ENCODE assay signal across 1 cellular context in the genomic region with DNA sequence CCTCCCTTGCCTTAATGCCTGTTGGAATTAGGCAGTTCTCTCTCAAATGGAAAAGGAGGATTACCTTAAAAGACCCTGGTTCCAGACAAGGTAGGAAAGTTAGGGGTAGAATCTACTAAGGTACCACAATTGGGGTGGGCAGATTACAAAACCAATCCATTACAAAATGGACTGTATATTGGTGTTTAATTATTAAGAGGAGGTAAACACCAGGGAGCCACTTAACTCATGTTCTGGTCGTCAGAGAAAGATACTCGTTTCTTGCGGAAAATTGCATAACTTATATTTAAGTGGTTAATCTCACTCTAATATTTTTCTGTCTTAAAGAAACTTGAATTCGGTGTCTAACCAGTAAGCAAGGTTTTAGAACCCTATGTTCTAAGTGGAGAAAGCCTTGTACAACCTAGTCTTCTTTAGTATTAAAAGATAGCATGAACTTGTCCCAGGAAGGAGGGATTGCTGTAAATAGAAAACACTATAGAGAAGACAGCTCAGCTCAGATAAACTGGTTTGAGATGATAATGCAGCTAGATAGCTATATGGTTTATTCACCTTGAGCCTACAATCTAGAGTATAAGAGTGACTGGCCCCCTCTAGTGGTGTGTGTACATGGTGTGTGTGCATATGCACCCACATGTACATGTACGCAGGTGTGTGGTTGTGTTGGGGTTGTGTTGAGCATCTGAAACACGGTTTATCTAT.
TF ChIP-seq lines count a peak whose summit lies in the region.

No MANE protein-coding gene starts in this region.

TF ChIP-seq in GM23338, 12 proteins besides CTCF, POLR2A, EP300 and RAD21 (continued from another document):
- TF ChIP-seq, protein P1, sequence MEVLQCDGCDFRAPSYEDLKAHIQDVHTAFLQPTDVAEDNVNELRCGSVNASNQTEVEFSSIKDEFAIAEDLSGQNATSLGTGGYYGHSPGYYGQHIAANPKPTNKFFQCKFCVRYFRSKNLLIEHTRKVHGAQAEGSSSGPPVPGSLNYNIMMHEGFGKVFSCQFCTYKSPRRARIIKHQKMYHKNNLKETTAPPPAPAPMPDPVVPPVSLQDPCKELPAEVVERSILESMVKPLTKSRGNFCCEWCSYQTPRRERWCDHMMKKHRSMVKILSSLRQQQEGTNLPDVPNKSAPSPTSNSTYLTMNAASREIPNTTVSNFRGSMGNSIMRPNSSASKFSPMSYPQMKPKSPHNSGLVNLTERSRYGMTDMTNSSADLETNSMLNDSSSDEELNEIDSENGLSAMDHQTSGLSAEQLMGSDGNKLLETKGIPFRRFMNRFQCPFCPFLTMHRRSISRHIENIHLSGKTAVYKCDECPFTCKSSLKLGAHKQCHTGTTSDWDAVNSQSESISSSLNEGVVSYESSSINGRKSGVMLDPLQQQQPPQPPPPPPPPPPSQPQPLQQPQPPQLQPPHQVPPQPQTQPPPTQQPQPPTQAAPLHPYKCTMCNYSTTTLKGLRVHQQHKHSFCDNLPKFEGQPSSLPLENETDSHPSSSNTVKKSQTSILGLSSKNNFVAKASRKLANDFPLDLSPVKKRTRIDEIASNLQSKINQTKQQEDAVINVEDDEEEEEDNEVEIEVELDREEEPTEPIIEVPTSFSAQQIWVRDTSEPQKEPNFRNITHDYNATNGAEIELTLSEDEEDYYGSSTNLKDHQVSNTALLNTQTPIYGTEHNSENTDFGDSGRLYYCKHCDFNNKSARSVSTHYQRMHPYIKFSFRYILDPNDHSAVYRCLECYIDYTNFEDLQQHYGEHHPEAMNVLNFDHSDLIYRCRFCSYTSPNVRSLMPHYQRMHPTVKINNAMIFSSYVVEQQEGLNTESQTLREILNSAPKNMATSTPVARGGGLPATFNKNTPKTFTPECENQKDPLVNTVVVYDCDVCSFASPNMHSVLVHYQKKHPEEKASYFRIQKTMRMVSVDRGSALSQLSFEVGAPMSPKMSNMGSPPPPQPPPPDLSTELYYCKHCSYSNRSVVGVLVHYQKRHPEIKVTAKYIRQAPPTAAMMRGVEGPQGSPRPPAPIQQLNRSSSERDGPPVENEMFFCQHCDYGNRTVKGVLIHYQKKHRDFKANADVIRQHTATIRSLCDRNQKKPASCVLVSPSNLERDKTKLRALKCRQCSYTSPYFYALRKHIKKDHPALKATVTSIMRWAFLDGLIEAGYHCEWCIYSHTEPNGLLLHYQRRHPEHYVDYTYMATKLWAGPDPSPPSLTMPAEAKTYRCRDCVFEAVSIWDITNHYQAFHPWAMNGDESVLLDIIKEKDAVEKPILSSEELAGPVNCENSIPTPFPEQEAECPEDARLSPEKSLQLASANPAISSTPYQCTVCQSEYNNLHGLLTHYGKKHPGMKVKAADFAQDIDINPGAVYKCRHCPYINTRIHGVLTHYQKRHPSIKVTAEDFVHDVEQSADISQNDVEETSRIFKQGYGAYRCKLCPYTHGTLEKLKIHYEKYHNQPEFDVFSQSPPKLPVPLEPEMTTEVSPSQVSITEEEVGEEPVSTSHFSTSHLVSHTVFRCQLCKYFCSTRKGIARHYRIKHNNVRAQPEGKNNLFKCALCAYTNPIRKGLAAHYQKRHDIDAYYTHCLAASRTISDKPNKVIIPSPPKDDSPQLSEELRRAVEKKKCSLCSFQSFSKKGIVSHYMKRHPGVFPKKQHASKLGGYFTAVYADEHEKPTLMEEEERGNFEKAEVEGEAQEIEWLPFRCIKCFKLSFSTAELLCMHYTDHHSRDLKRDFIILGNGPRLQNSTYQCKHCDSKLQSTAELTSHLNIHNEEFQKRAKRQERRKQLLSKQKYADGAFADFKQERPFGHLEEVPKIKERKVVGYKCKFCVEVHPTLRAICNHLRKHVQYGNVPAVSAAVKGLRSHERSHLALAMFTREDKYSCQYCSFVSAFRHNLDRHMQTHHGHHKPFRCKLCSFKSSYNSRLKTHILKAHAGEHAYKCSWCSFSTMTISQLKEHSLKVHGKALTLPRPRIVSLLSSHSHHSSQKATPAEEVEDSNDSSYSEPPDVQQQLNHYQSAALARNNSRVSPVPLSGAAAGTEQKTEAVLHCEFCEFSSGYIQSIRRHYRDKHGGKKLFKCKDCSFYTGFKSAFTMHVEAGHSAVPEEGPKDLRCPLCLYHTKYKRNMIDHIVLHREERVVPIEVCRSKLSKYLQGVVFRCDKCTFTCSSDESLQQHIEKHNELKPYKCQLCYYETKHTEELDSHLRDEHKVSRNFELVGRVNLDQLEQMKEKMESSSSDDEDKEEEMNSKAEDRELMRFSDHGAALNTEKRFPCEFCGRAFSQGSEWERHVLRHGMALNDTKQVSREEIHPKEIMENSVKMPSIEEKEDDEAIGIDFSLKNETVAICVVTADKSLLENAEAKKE (CRISPR knock-in tag; IDR thresholded peaks at IDR 0.05) = no peak
- TF ChIP-seq CREB1 (CRISPR knock-in tag; IDR thresholded peaks at IDR 0.05; ENCODE audit: low read depth) = no peak
- TF ChIP-seq ZNF331 (CRISPR knock-in tag; IDR thresholded peaks at IDR 0.05; ENCODE audit: low read depth) = no peak
- TF ChIP-seq EZH2 (IDR thresholded peaks at IDR 0.05; ENCODE audit: low read depth, unreplicated experiment) = no peak
- no peak for TF ChIP-seq JUNB (IDR thresholded peaks at IDR 0.05; ENCODE audit: unreplicated experiment)
- TF ChIP-seq NANOG (IDR thresholded peaks at IDR 0.05; ENCODE audit: borderline replicate concordance) = no peak
TF ChIP-seq in GM23338: peak in this region for 0.
